In genomic region chr11:32090774-32091370, GRCh38 we compare ENCODE assay signal across 7 cellular contexts. TPM values are rescaled to one million over a fixed set of nuclear protein-coding genes. Genes with fewer than 3 reads are reported as not detected.
DNase-seq lines count a peak whose midpoint lies in the region; ATAC-seq and TF ChIP-seq lines count a peak whose summit lies in the region.

Gene RCN1, plus strand, starts transcription at chr11:32091074. Its CDS starts 123 bp downstream, at chr11:32091197.

- H3K27ac ChIP-seq in colonic mucosa = peak within 1 kb of the TSS; percentile 90

- no peak for TF ChIP-seq CTCF in colonic mucosa (IDR thresholded peaks at IDR 0.05)

- H3K4me1 ChIP-seq in colonic mucosa = peaks cover 11% of the 10 kb centered on the region

- no peaks in the 10 kb centered on the region for H3K9me3 ChIP-seq in colonic mucosa

- no peaks in the 10 kb centered on the region for H3K36me3 ChIP-seq in colonic mucosa

- H3K9ac ChIP-seq in colonic mucosa (ENCODE audit: low read depth in 2 of 2, low read length in 2 of 2) = peak within 1 kb of the TSS; percentile 83 to 84

- peak; percentile 44 for ATAC-seq in HG02571 (IDR thresholded peaks at IDR 0.05; ENCODE audit: unreplicated experiment)

- intact Hi-C loops in colonic mucosa (cut with DNase I) = no loop called here

- DNase-seq in NCI-H1417 (lab: John Stamatoyannopoulos, UW) (peak; percentile 9 to 87 (median 84)), colonic mucosa (peak; percentile 47), kidney tubule cell (ENCODE audit: low spot score) (peak; percentile 74)
- DNase-seq in activated CD4-positive, alpha-beta T cell treated with anti-CD3 and anti-CD28 coated beads for 1 hour = peak; percentile 13
- DNase-seq in stimulated activated CD4-positive, alpha-beta T cell treated with anti-CD3 and anti-CD28 coated beads, Interleukin-2, amount 100 ng/mL, for 24 hours = peak; percentile 43 to 62

- H3K27me3 ChIP-seq in colonic mucosa = no peaks in the 10 kb centered on the region

- peak; percentile 51 for TF ChIP-seq POLR2A in GM15510 (IDR thresholded peaks at IDR 0.05; ENCODE audit: borderline replicate concordance, extremely low read depth, insufficient read length)

- peak within 1 kb of the TSS; percentile 60 for H3K4me3 ChIP-seq in colonic mucosa

RNA-seq across cellular contexts. Expression of gene RCN1, which starts in this region (rescaled TPM):
- total RNA-seq in colonic mucosa = 10 to 100 TPM; 51.0 to 52.7 TPM

Comparison
In these comparisons a context has a peak if more than half of its experiments do, and no peak if none do; other contexts are left out.
1. Peak in every context shown above with its lines: DNase-seq, ATAC-seq, H3K4me3 ChIP-seq and H3K27ac ChIP-seq.
2. DNase-seq: peak in every context shown above with its lines; median percentile 84 in NCI-H1417; 74 in kidney tubule cell; 52 in stimulated activated CD4-positive, alpha-beta T cell treated with anti-CD3 and anti-CD28 coated beads, Interleukin-2, amount 100 ng/mL, for 24 hours; 47 in colonic mucosa; 13 in activated CD4-positive, alpha-beta T cell treated with anti-CD3 and anti-CD28 coated beads for 1 hour.